Comparison of ENCODE assay signal across 12 cellular contexts in genomic region chr2:233801357-233802131, GRCh38. TPM values are rescaled to one million over a fixed set of nuclear protein-coding genes. Genes with fewer than 3 reads are reported as not detected.
DNase-seq lines count a peak whose midpoint lies in the region; ATAC-seq, FAIRE-seq and TF ChIP-seq lines count a peak whose summit lies in the region.
"Had no signal": no experiment of that assay in that cellular context is flagged by ENCODE, and none has a peak within 500 bp of the region (broad histone marks: within the 10 kb centered on the region; RNA-seq: fewer than 3 reads in every experiment).

No MANE protein-coding gene starts in this region.

- H3K27ac ChIP-seq in K562 (ENCODE audit: extremely low read depth, low read depth, low read length) (no peak overlapping the region), neuronal stem cell (replicated peaks; ENCODE audit: low read length) (no peak overlapping the region)
- H3K27ac ChIP-seq: 22Rv1 had no signal

- H3K79me2 ChIP-seq in K562 (ENCODE audit: control insufficient read depth, insufficient read depth, low read length), result no peaks in the 10 kb centered on the region

- H3K4me1 ChIP-seq in K562 (replicated peaks in 1 of 2; ENCODE audit: control insufficient read depth in 2 of 2, insufficient read depth in 2 of 2, low read length in 2 of 2) (no peaks in the 10 kb centered on the region; a peak in 1 of 5 replicates), neuronal stem cell (ENCODE audit: control insufficient read depth in 2 of 2, insufficient read depth in 1 of 2, low read depth in 1 of 2, low read length in 2 of 2) (peaks cover 0 to 2% of the 10 kb centered on the region in 2 donors)

- no peaks in the 10 kb centered on the region for H3K9me3 ChIP-seq in K562 (replicated peaks; ENCODE audit: control insufficient read depth, insufficient read depth, low read depth, low read length)
- peaks cover 0 to 2% of the 10 kb centered on the region in 2 donors for H3K9me3 ChIP-seq in neuronal stem cell (replicated peaks in 1 of 2; ENCODE audit: control insufficient read depth in 2 of 2, insufficient read depth in 1 of 2, low read depth in 1 of 2, low read length in 2 of 2)

- DNase-seq in DMS53 (lab: John Stamatoyannopoulos, UW) (peak; percentile 20), DMS53 treated with DMSO at 0.1 percent for 48 hours (lab: John Stamatoyannopoulos, UW; ENCODE audit: unreplicated experiment) (no peak), M059J (ENCODE audit: low read depth) (peak; percentile 69), K562 (ENCODE audit: extremely low read depth in 1 of 4, low spot score in 3 of 4) (peak in 1 of 4 experiments; percentile 6), neuronal stem cell (ENCODE audit: low spot score) (no peak), NCI-H1694 treated with DMSO at 0.1 percent for 48 hours (lab: John Stamatoyannopoulos, UW) (no peak)
- DNase-seq: activated CD4-positive, alpha-beta T cell treated with anti-CD3 and anti-CD28 coated beads, Interleukin-2, amount 50 U/mL, for 4 hours; NCI-H2227 treated with DMSO at 0.1 percent for 48 hours had no signal

- H2BK5ac ChIP-seq in neuronal stem cell (ENCODE audit: low read length), result no peak overlapping the region

- no peak for TF ChIP-seq RAD21 in K562 (CRISPR knock-in tag; conservative IDR thresholded peaks at IDR 0.05 in 1 of 2, IDR thresholded peaks at IDR 0.05 in 1 of 2)

- no peak overlapping the region for H2BK120ac ChIP-seq in neuronal stem cell (ENCODE audit: low read depth, low read length)

- WGBS in K562 (ENCODE audit: insufficient coverage, low coverage, missing lambda C conversion rate), result 1% methylated on average over 8 of the region's 9 CpGs
- WGBS in neuronal stem cell (ENCODE audit: extremely low coverage in 2 of 2, insufficient read length in 2 of 2, insufficient replicate concordance in 1 of 2), 2 donors, result no CpG with 5 or more reads among the region's 9 CpGs

- no peak overlapping the region for H2BK12ac ChIP-seq in neuronal stem cell (ENCODE audit: low read length)

- H3K18ac ChIP-seq in neuronal stem cell (ENCODE audit: low read length), result no peak overlapping the region

- no peak overlapping the region for H3K4ac ChIP-seq in neuronal stem cell (ENCODE audit: low read length)

- no peak overlapping the region for H4K91ac ChIP-seq in neuronal stem cell (ENCODE audit: low read depth, low read length, poor library complexity)

- TF ChIP-seq POLR2A in K562 (conservative IDR thresholded peaks at IDR 0.05), result no peak

- H3K27me3 ChIP-seq in K562 (ENCODE audit: control insufficient read depth in 2 of 2, insufficient read depth in 2 of 2, low read length in 2 of 2) (peaks cover 0 to 6% of the 10 kb centered on the region in 2 experiments; a peak in 2 of 5 replicates), neuronal stem cell (ENCODE audit: control insufficient read depth in 3 of 3, insufficient read depth in 3 of 3, low read depth in 1 of 3, low read length in 3 of 3) (peaks cover 0 to 10% (median 0%) of the 10 kb centered on the region in 3 experiments)

- H3K9me1 ChIP-seq in K562 (ENCODE audit: control insufficient read depth, insufficient read depth, low read length), result no peaks in the 10 kb centered on the region

- no peak overlapping the region for H3K23ac ChIP-seq in neuronal stem cell (ENCODE audit: low read depth, low read length, poor library complexity)

- ATAC-seq in K562, result no peak
- no peak for ATAC-seq in HG03280 (IDR thresholded peaks at IDR 0.05; ENCODE audit: unreplicated experiment)
- ATAC-seq in HG03469 (IDR thresholded peaks at IDR 0.05; ENCODE audit: unreplicated experiment), result no peak

- H3K9ac ChIP-seq in K562 (ENCODE audit: insufficient read depth in 1 of 2, low read depth in 2 of 2, low read length in 2 of 2) (no peak overlapping the region), neuronal stem cell (ENCODE audit: low read depth, low read length, poor library complexity) (no peak overlapping the region)

- no peak for TF ChIP-seq CTCF in K562 (IDR thresholded peaks at IDR 0.05 in 2 of 3, conservative IDR thresholded peaks at IDR 0.05 in 1 of 3; ENCODE audit: insufficient read depth in 2 of 3, low read depth in 1 of 3, low read length in 3 of 3)

- no peaks in the 10 kb centered on the region for H4K20me1 ChIP-seq in K562 (replicated peaks; ENCODE audit: control insufficient read depth, insufficient read depth, low read length)

- H3K4me2 ChIP-seq in K562 (ENCODE audit: insufficient read depth, low read length), result no peak overlapping the region
- no peak overlapping the region for H3K4me2 ChIP-seq in neuronal stem cell (ENCODE audit: insufficient read depth, low read length, poor library complexity, severe bottlenecking)

- FAIRE-seq in K562 (lab: Jason Lieb, UNC), result no peak

- H2AK5ac ChIP-seq in neuronal stem cell (ENCODE audit: low read depth, low read length), result no peak overlapping the region

- no TSS peak for BruUV-seq in K562 (replicated peaks; lab: Mats Ljungman, UMichigan)

- peak overlapping the region; percentile 63 for H3K14ac ChIP-seq in neuronal stem cell (ENCODE audit: low read length)

- H3K4me3 ChIP-seq in K562 (no peak overlapping the region), neuronal stem cell (ENCODE audit: low read length in 2 of 2) (no peak overlapping the region)

- no peak for TF ChIP-seq EP300 in K562 (IDR thresholded peaks at IDR 0.05; ENCODE audit: low read length)

- H3K79me1 ChIP-seq in neuronal stem cell (ENCODE audit: low read depth, low read length), result no peaks in the 10 kb centered on the region

- no peak overlapping the region for H2BK15ac ChIP-seq in neuronal stem cell (ENCODE audit: low read length)

- CTCF ChIA-PET in K562 (lab: Yijun Ruan, JAX; ENCODE audit: low intra/inter-chr PET ratio), result no interaction called here

- in situ Hi-C loops in K562 (cut with MboI), result no loop called here

- no peak overlapping the region for H4K8ac ChIP-seq in neuronal stem cell (ENCODE audit: low read depth, low read length)

- intact Hi-C loops in K562 (cut with micrococcal nuclease), result no loop called here

- no peaks in the 10 kb centered on the region for H3K36me3 ChIP-seq in K562 (ENCODE audit: control insufficient read depth, insufficient read depth, low read length)
- no peaks in the 10 kb centered on the region for H3K36me3 ChIP-seq in neuronal stem cell (replicated peaks in 1 of 2; ENCODE audit: control insufficient read depth in 2 of 2, insufficient read depth in 2 of 2, low read length in 2 of 2)

- POLR2A ChIA-PET in K562 (lab: Yijun Ruan, JAX), result no interaction called here

- no peak overlapping the region for H2AFZ ChIP-seq in K562 (ENCODE audit: low read depth, low read length)
- H2AFZ ChIP-seq in neuronal stem cell (ENCODE audit: low read length), result no peak overlapping the region

RNA-seq across cellular contexts. Expression of gene MROH2A, which starts 23.4 kb away (rescaled TPM):
- not detected in 2 replicates for total RNA-seq in M059J (2014; rRNA removed; shearing (Covaris generic))
- total RNA-seq in K562 (2011; cell fraction: chromatin; rRNA removed; ENCODE audit: low replicate concordance), result 0.19 and 0.26 TPM in 2 replicates
- total RNA-seq in K562 (2011; cell fraction: nucleolus; rRNA removed), result not detected in 2 replicates
- not detected in 2 replicates for total RNA-seq in K562 (2011; cell fraction: nucleoplasm; rRNA removed)
- total RNA-seq in K562 (2014; rRNA removed) (not detected in 2 replicates), K562 (2014; rRNA removed; fragmentation: Illumina TruSeq; extraction: Trizol) (not detected in 2 replicates), K562 (2015; rRNA removed; fragmentation: Illumina TruSeq; extraction: Trizol) (not detected in 2 replicates), K562 (2021) (not detected in 2 replicates)
- polyA plus RNA-seq in K562 (2011; rRNA removed) (not detected in 2 replicates), K562 (2014; fragmentation: Illumina TruSeq; extraction: Trizol) (not detected in 2 replicates), K562 (2014; fragmentation: Nextera tagmentation; extraction: Ambion mirVana) (not detected), K562 (2014; rRNA removed) (0.03 TPM in 1 of 2 replicates, not detected in the other)
- 0.13 TPM in 1 of 2 replicates, not detected in the other for polyA plus RNA-seq in K562 (2011; cell fraction: cytosol; rRNA removed)
- 0.06 and 0.07 TPM in 2 replicates for polyA plus RNA-seq in K562 (2011; cell fraction: nucleus; rRNA removed)
- 0.06 TPM in 1 of 2 replicates, not detected in the other for polyA plus RNA-seq in K562 (2012)
- polyA minus RNA-seq in K562 (2011; rRNA and poly(A)+ RNA removed), result not detected in 2 replicates
- not detected in 2 replicates for polyA minus RNA-seq in K562 (2011; cell fraction: cytosol; rRNA and poly(A)+ RNA removed)
- polyA minus RNA-seq in K562 (2011; cell fraction: nucleus; rRNA and poly(A)+ RNA removed), result not detected in 2 replicates
- polyA plus RNA-seq in neuronal stem cell (2013, experiment 1 of 2), result not detected
- polyA plus RNA-seq in neuronal stem cell (2013, experiment 2 of 2), result not detected

RNA-seq across cellular contexts. Expression of gene UGT1A1, which starts 41.5 kb away (rescaled TPM):
- total RNA-seq in M059J (2014; rRNA removed; shearing (Covaris generic)), result not detected in 2 replicates
- total RNA-seq in K562 (2011; cell fraction: chromatin; rRNA removed; ENCODE audit: low replicate concordance), result not detected in 2 replicates
- total RNA-seq in K562 (2011; cell fraction: nucleolus; rRNA removed), result not detected in 2 replicates
- total RNA-seq in K562 (2011; cell fraction: nucleoplasm; rRNA removed), result not detected in 2 replicates
- total RNA-seq in K562 (2014; rRNA removed) (not detected in 2 replicates), K562 (2014; rRNA removed; fragmentation: Illumina TruSeq; extraction: Trizol) (not detected in 2 replicates), K562 (2015; rRNA removed; fragmentation: Illumina TruSeq; extraction: Trizol) (not detected in 2 replicates), K562 (2021) (not detected in 2 replicates)
- polyA plus RNA-seq in K562 (2011; rRNA removed) (not detected in 2 replicates), K562 (2014; fragmentation: Illumina TruSeq; extraction: Trizol) (not detected in 2 replicates), K562 (2014; fragmentation: Nextera tagmentation; extraction: Ambion mirVana) (not detected), K562 (2014; rRNA removed) (not detected in 2 replicates)
- polyA plus RNA-seq in K562 (2011; cell fraction: cytosol; rRNA removed), result not detected in 2 replicates
- polyA plus RNA-seq in K562 (2011; cell fraction: nucleus; rRNA removed), result not detected in 2 replicates
- not detected in 2 replicates for polyA plus RNA-seq in K562 (2012)
- polyA minus RNA-seq in K562 (2011; rRNA and poly(A)+ RNA removed), result not detected in 2 replicates
- not detected in 2 replicates for polyA minus RNA-seq in K562 (2011; cell fraction: cytosol; rRNA and poly(A)+ RNA removed)
- not detected in 2 replicates for polyA minus RNA-seq in K562 (2011; cell fraction: nucleus; rRNA and poly(A)+ RNA removed)
- not detected for polyA plus RNA-seq in neuronal stem cell (2013, experiment 1 of 2)
- polyA plus RNA-seq in neuronal stem cell (2013, experiment 2 of 2), result not detected
- total RNA-seq: SK-MEL-5 had no signal

RNA-seq across cellular contexts. Expression of gene HJURP, which starts 52.8 kb away (rescaled TPM):
- total RNA-seq in M059J (2014; rRNA removed; shearing (Covaris generic)), result 58.4 and 80.4 TPM in 2 replicates
- total RNA-seq in K562 (2011; cell fraction: chromatin; rRNA removed; ENCODE audit: low replicate concordance), result 96.3 and 133 TPM in 2 replicates
- total RNA-seq in K562 (2011; cell fraction: nucleolus; rRNA removed), result 51.0 and 52.1 TPM in 2 replicates
- 61.4 and 63.7 TPM in 2 replicates for total RNA-seq in K562 (2011; cell fraction: nucleoplasm; rRNA removed)
- total RNA-seq in K562 (2014; rRNA removed), result 24.2 and 24.5 TPM in 2 replicates
- 27.8 and 32.5 TPM in 2 replicates for total RNA-seq in K562 (2014; rRNA removed; fragmentation: Illumina TruSeq; extraction: Trizol)
- total RNA-seq in K562 (2015; rRNA removed; fragmentation: Illumina TruSeq; extraction: Trizol), result 27.2 and 28.3 TPM in 2 replicates
- 43.6 and 46.4 TPM in 2 replicates for total RNA-seq in K562 (2021)
- 102 and 106 TPM in 2 replicates for polyA plus RNA-seq in K562 (2011; rRNA removed)
- polyA plus RNA-seq in K562 (2011; cell fraction: cytosol; rRNA removed), result 51.5 and 65.3 TPM in 2 replicates
- 192 and 256 TPM in 2 replicates for polyA plus RNA-seq in K562 (2011; cell fraction: nucleus; rRNA removed)
- 29.1 and 33.7 TPM in 2 replicates for polyA plus RNA-seq in K562 (2012)
- polyA plus RNA-seq in K562 (2014; fragmentation: Illumina TruSeq; extraction: Trizol), result 40.1 and 43.5 TPM in 2 replicates
- polyA plus RNA-seq in K562 (2014; fragmentation: Nextera tagmentation; extraction: Ambion mirVana), result 10 to 100 TPM; 13.8 to 19.1 TPM
- 42.1 and 43.1 TPM in 2 replicates for polyA plus RNA-seq in K562 (2014; rRNA removed)
- polyA minus RNA-seq in K562 (2011; rRNA and poly(A)+ RNA removed), result 79.6 and 109 TPM in 2 replicates
- polyA minus RNA-seq in K562 (2011; cell fraction: cytosol; rRNA and poly(A)+ RNA removed), result 42.3 and 61.7 TPM in 2 replicates
- polyA minus RNA-seq in K562 (2011; cell fraction: nucleus; rRNA and poly(A)+ RNA removed), result 27.7 and 49.7 TPM in 2 replicates
- polyA plus RNA-seq in neuronal stem cell (2013, experiment 1 of 2), result 60.7 TPM
- polyA plus RNA-seq in neuronal stem cell (2013, experiment 2 of 2), result 61.4 TPM

Comparison
In these comparisons a context has a peak if more than half of its experiments do, and no peak if none do; other contexts are left out.
1. DNase-seq: peak in DMS53 (single experiment) and M059J (single experiment); none in DMS53 treated with DMSO at 0.1 percent for 48 hours (single experiment), neuronal stem cell (single experiment) and NCI-H1694 treated with DMSO at 0.1 percent for 48 hours (single experiment).